9 cellular contexts compared by ENCODE assay signal in the genomic region with DNA sequence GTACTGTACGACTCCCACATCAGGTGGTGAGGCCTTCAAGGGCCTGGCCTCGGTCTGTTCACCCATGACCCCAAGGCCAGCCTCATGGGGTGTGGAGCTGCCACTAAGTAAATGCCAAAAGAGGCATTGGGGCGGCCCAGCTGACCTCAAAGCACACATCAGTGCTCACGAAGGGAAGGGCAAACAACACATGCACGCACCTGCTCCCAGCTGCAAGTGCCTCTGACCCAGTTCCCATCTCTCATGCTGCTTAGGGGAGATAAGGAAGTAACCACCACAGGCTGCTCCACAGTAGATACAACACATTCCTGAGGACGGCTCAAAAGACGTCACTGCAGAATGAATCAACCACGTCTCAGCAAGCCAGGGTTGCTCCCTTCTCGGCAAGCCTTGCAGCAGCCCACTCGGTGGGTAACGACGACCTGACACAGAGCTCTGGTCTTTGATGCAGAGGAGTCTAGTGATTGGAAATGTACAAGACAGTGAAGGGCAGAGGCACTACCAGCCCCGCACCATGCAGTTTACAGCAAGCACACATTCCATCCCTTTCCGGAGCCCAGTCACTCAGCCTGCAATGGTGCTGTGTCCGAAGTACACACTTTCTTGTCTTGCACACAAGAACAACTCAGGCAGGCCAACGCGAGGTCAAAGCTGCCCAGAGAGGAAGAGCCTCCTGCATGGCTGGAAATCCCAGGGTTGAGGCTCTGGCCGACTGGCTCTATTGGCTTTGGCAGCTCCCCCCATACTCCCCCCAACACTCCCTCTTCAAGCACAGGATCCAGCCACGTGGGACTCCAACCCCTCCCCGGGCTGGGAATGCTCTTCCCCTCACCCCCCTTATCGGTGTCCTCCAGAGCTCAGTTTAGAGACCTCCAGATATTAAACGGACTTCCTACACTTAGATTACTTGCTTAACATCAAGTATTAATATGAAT. TPM values are rescaled to one million over a fixed set of nuclear protein-coding genes. Genes with fewer than 3 reads are reported as not detected.
A peak's percentile ranks its signal among the peaks of the same experiment; 100 is the strongest.
DNase-seq lines count a peak whose midpoint lies in the region; ATAC-seq and TF ChIP-seq lines count a peak whose summit lies in the region.
"Had no signal": no experiment of that assay in that cellular context is flagged by ENCODE, and none has a peak within 500 bp of the region (broad histone marks: within the 10 kb centered on the region; RNA-seq: fewer than 3 reads in every experiment).

No MANE protein-coding gene starts in this region.

- intact Hi-C loops in body of pancreas (cut with DNase I): no loop called here

- TF ChIP-seq CTCF in astrocyte of the spinal cord (IDR thresholded peaks at IDR 0.05; ENCODE audit: low read depth, low read length) (no peak), body of pancreas (IDR thresholded peaks at IDR 0.05) (no peak)

- no peaks in the 10 kb centered on the region for H3K36me3 ChIP-seq in body of pancreas (replicated peaks in 1 of 2; ENCODE audit: insufficient read depth in 1 of 2, low read depth in 2 of 2)

- in situ Hi-C loops in astrocyte of the spinal cord (cut with HindIII; ENCODE audit: low sequenced_read_pairs): no loop called here
- in situ Hi-C loops in ACHN (cut with HindIII; ENCODE audit: low pct_ligation_motif_present, low pct_unique_long_range_greater_than_20kb, low sequenced_read_pairs): no loop called here

- H3K4me3 ChIP-seq in astrocyte of the spinal cord (ENCODE audit: low read depth, low read length) (no peak overlapping the region), body of pancreas (no peak overlapping the region)

- no peaks in the 10 kb centered on the region for H3K27me3 ChIP-seq in body of pancreas

- DNase-seq in ELR (ENCODE audit: low read depth) (peak; percentile 45), astrocyte of the spinal cord (ENCODE audit: low read depth, low spot score) (peak; percentile 93), myocyte (ENCODE audit: low read depth) (peak; percentile 63), ACHN (no peak), body of pancreas (no peak), GM03348 (ENCODE audit: low spot score) (no peak)
- no peak for DNase-seq in activated CD4-positive, alpha-beta T cell treated with anti-CD3 and anti-CD28 coated beads for 1 hour
- DNase-seq: activated naive CD8-positive, alpha-beta T cell treated with anti-CD3 and anti-CD28 coated beads, Interleukin-2, amount 10 ng/mL, durations not matched to agents 7 days and 5 days had no signal

- no peak for TF ChIP-seq POLR2A in body of pancreas (IDR thresholded peaks at IDR 0.05)

- H3K9me3 ChIP-seq in body of pancreas: no peaks in the 10 kb centered on the region

- H3K27ac ChIP-seq in body of pancreas: no peak overlapping the region

- WGBS in body of pancreas, 2 donors: 43 to 63% methylated on average over 10 to 20 of the region's 22 CpGs

- H3K4me1 ChIP-seq in body of pancreas: no peaks in the 10 kb centered on the region

- ATAC-seq in HG03066 (IDR thresholded peaks at IDR 0.05; ENCODE audit: low read depth, unreplicated experiment) (peak; percentile 62), body of pancreas (no peak)

RNA-seq across cellular contexts. Expression of a gene that starts 31.8 kb away (rescaled TPM):
- total RNA-seq in myocyte (not detected in 2 replicates), body of pancreas (not detected)
- polyA plus RNA-seq in myocyte (2012): not detected
- total RNA-seq: activated naive CD8-positive, alpha-beta T cell treated with anti-CD3 and anti-CD28 coated beads, Interleukin-2, amount 10 ng/mL, durations not matched to agents 7 days and 5 days had no signal

RNA-seq across cellular contexts. Expression of a gene that starts 51.2 kb away (rescaled TPM):
- total RNA-seq in myocyte (1.9 and 2.4 TPM in 2 replicates), body of pancreas (under 1 TPM; 0.26 to 0.66 TPM)
- 4.2 TPM for polyA plus RNA-seq in myocyte (2012)

Comparison
In these comparisons a context has a peak if more than half of its experiments do, and no peak if none do; other contexts are left out.
1. DNase-seq: peak in ELR (single experiment), astrocyte of the spinal cord (single experiment) and myocyte (single experiment); none in ACHN (single experiment), body of pancreas (0 of 4), GM03348 (single experiment) and activated CD4-positive, alpha-beta T cell treated with anti-CD3 and anti-CD28 coated beads for 1 hour (single experiment).